In genomic region chr12:79044748-79045147, GRCh38 we compare ENCODE assay signal across 7 cellular contexts.
DNase-seq lines count a peak whose midpoint lies in the region; TF ChIP-seq lines count a peak whose summit lies in the region.
"Not testable (repeated sequence)": the region's sequence is repeated elsewhere in the genome, so short reads cannot be mapped to it uniquely, and the experiment has no call there.

No MANE protein-coding gene starts in this region.

- not testable (repeated sequence) for H3K4me3 ChIP-seq in Caco-2 (ENCODE audit: low read depth, low read length); HEK293 (ENCODE audit: low read depth, low read length)
- H3K4me3 ChIP-seq in HUES64 (ENCODE audit: low read length), result peak overlapping the region; percentile 70; the same call in 1 of the 2 replicates
- H3K4me3 ChIP-seq in neural progenitor cell, result peak overlapping the region; percentile 69
- H3K4me3 ChIP-seq in smooth muscle cell, result peak overlapping the region; percentile 58

- H4K20me1 ChIP-seq in neural progenitor cell (ENCODE audit: low read depth); smooth muscle cell (ENCODE audit: low read depth): not testable (repeated sequence)

- TF ChIP-seq CTCF in Caco-2 (IDR thresholded peaks at IDR 0.05; ENCODE audit: insufficient read depth in 1 of 2, low read depth in 1 of 2, low read length in 1 of 2, severe bottlenecking in 1 of 2, unreplicated experiment in 1 of 2); HEK293 (tag by site-specific recombination; IDR thresholded peaks at IDR 0.05); chondrocyte (IDR thresholded peaks at IDR 0.05); glutamatergic neuron (IDR thresholded peaks at IDR 0.05; ENCODE audit: partially characterized antibody, unreplicated experiment); neural progenitor cell (IDR thresholded peaks at IDR 0.05); smooth muscle cell (IDR thresholded peaks at IDR 0.05; ENCODE audit: borderline replicate concordance, insufficient read depth, poor library complexity, severe bottlenecking): not testable (repeated sequence)

- not testable (repeated sequence) for H3K4me1 ChIP-seq in Caco-2; HEK293 (ENCODE audit: control insufficient read depth, insufficient read depth, low read length); HUES64 (ENCODE audit: insufficient read depth, low read length); smooth muscle cell (ENCODE audit: low read depth)
- H3K4me1 ChIP-seq in neural progenitor cell, result peaks cover 14% of the 10 kb centered on the region

- POLR2A ChIA-PET in Caco-2 (lab: Charles Lee); HEK293 (lab: Yijun Ruan, JAX): not testable (repeated sequence)

- H3K9me3 Mint-ChIP-seq in Caco-2 (ENCODE audit: unreplicated experiment); chondrocyte (ENCODE audit: low read depth); glutamatergic neuron (ENCODE audit: unreplicated experiment); neural progenitor cell: not testable (repeated sequence)

- H3K9me3 ChIP-seq in Caco-2; HEK293 (ENCODE audit: control insufficient read depth, insufficient read depth, low read depth, low read length); HUES64 (ENCODE audit: insufficient read depth, low read depth, low read length); neural progenitor cell (ENCODE audit: low read depth); smooth muscle cell (replicated peaks; ENCODE audit: low read depth): not testable (repeated sequence)

- H3K36me3 ChIP-seq in Caco-2 (ENCODE audit: control insufficient read depth, insufficient read depth, low read length); HEK293 (ENCODE audit: control insufficient read depth in 2 of 2, insufficient read depth in 1 of 2, low read length in 2 of 2); neural progenitor cell; smooth muscle cell (ENCODE audit: low read depth): not testable (repeated sequence)
- peaks cover 11% of the 10 kb centered on the region for H3K36me3 ChIP-seq in HUES64 (ENCODE audit: insufficient read depth, low read length)

- H3K27ac Mint-ChIP-seq in Caco-2 (ENCODE audit: unreplicated experiment); chondrocyte (ENCODE audit: unreplicated experiment); neural progenitor cell: not testable (repeated sequence)
- H3K27ac Mint-ChIP-seq in glutamatergic neuron (ENCODE audit: unreplicated experiment), result peak overlapping the region; percentile 79

- H3K79me2 ChIP-seq in neural progenitor cell (ENCODE audit: low read depth), result peaks cover 21% of the 10 kb centered on the region
- not testable (repeated sequence) for H3K79me2 ChIP-seq in smooth muscle cell (ENCODE audit: low read depth)

- intact Hi-C loops in Caco-2 (cut with micrococcal nuclease; ENCODE audit: unreplicated experiment), result not testable (repeated sequence)

- not testable (repeated sequence) for H3K27me3 ChIP-seq in Caco-2 (replicated peaks; ENCODE audit: control insufficient read depth, insufficient read depth, low read length); HUES64 (ENCODE audit: insufficient read depth, low read length); neural progenitor cell; smooth muscle cell (ENCODE audit: low read depth)

- not testable (repeated sequence) for H3K9ac ChIP-seq in HUES64 (ENCODE audit: low read depth, low read length); neural progenitor cell
- peak overlapping the region; percentile 47 for H3K9ac ChIP-seq in smooth muscle cell (ENCODE audit: low read depth)

- not testable (repeated sequence) for H3K4me2 ChIP-seq in neural progenitor cell, smooth muscle cell

- not testable (repeated sequence) for H2AFZ ChIP-seq in neural progenitor cell (replicated peaks)
- peak overlapping the region; percentile 74 for H2AFZ ChIP-seq in smooth muscle cell (ENCODE audit: low read depth)

- DNase-seq in Caco-2; chondrocyte (ENCODE audit: low spot score); glutamatergic neuron; neural progenitor cell (ENCODE audit: low spot score); smooth muscle cell (lab: John Stamatoyannopoulos, UW; ENCODE audit: unreplicated experiment): not testable (repeated sequence)

- WGBS in HUES64, result 9% methylated on average over 6 of the region's 6 CpGs
- 29% methylated on average over 6 of the region's 6 CpGs for WGBS in smooth muscle cell (ENCODE audit: low lambda C conversion rate)

- not testable (repeated sequence) for H3K4me1 Mint-ChIP-seq in Caco-2 (ENCODE audit: low read depth, unreplicated experiment); chondrocyte (ENCODE audit: low read depth); glutamatergic neuron (ENCODE audit: low read depth, unreplicated experiment); neural progenitor cell

- not testable (repeated sequence) for H3K36me3 Mint-ChIP-seq in Caco-2 (ENCODE audit: insufficient read depth, unreplicated experiment); chondrocyte (ENCODE audit: low read depth); glutamatergic neuron (ENCODE audit: unreplicated experiment); neural progenitor cell

- H3K4me3 Mint-ChIP-seq in Caco-2 (ENCODE audit: unreplicated experiment), result peak overlapping the region; percentile 63
- H3K4me3 Mint-ChIP-seq in chondrocyte (ENCODE audit: unreplicated experiment), result peak overlapping the region; percentile 69
- not testable (repeated sequence) for H3K4me3 Mint-ChIP-seq in glutamatergic neuron (ENCODE audit: unreplicated experiment)
- H3K4me3 Mint-ChIP-seq in neural progenitor cell, result peak overlapping the region; percentile 90

- CTCF ChIA-PET in Caco-2 (lab: Charles Lee); HEK293 (lab: Yijun Ruan, JAX): not testable (repeated sequence)

- H3F3A ChIP-seq in neural progenitor cell (ENCODE audit: low read depth); smooth muscle cell (ENCODE audit: low read depth): not testable (repeated sequence)

- not testable (repeated sequence) for BruUV-seq in Caco-2 (replicated peaks; lab: Mats Ljungman, UMichigan)

- H3K27me3 Mint-ChIP-seq in Caco-2 (ENCODE audit: insufficient read depth, unreplicated experiment); chondrocyte (ENCODE audit: low read depth); glutamatergic neuron (ENCODE audit: unreplicated experiment); neural progenitor cell (ENCODE audit: insufficient read depth, low read depth): not testable (repeated sequence)

- not testable (repeated sequence) for H3K27ac ChIP-seq in HEK293 (ENCODE audit: extremely low read depth, low read depth, low read length); HUES64 (ENCODE audit: low read depth, low read length); neural progenitor cell; smooth muscle cell (ENCODE audit: low read depth)

TF ChIP-seq in HEK293, 187 proteins besides CTCF, POLR2A, EP300 and RAD21:
- TF ChIP-seq GLIS2 (tag by site-specific recombination; IDR thresholded peaks at IDR 0.05), result peak; percentile 54; the same call in 1 of the 2 replicates
